Comparison of ENCODE assay signal across 8 cellular contexts in the genomic region with DNA sequence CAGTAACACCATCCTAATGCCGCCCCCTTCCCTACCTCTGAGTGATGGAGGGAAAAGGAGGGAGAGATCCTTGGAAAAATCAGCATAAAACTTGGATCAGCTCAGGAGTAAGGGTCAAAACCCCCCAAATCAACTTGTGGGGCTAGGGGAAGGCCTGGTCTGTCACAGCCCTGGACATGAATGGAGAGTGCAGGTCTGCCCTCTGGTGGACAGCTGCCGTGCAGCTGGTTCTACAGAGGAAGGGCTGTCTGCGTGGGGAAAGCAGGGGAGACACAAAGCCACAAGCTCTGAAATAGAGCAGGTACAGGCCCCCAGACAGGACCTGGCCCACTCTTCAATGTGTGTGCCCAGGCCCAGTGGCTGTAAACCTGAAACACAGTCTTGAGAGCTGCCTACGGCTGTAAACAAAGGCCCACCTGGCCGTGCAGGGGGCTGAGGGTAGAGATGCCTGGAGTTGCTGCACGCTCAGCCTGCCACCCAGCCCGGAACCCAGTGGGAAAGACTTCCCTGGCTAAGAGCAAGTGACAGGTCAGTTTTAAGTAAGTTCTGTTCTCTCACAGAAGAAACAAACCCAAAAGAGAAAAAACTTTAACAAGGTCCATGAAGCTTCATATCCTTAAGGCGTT. TPM values are rescaled to one million over a fixed set of nuclear protein-coding genes. Genes with fewer than 3 reads are reported as not detected.
DNase-seq lines count a peak whose midpoint lies in the region; ATAC-seq and TF ChIP-seq lines count a peak whose summit lies in the region.

No MANE protein-coding gene starts in this region.

- H3K4me1 ChIP-seq in gastroesophageal sphincter (no peaks in the 10 kb centered on the region), trophoblast cell (ENCODE audit: control insufficient read depth in 1 of 2, insufficient read depth in 2 of 2, low read length in 2 of 2) (no peaks in the 10 kb centered on the region)

- no peaks in the 10 kb centered on the region for H3K79me1 ChIP-seq in trophoblast cell (ENCODE audit: low read length)

- H3K4me3 ChIP-seq in gastroesophageal sphincter (no peak overlapping the region), trophoblast cell (ENCODE audit: low read depth, low read length) (no peak overlapping the region)

- H3K79me2 ChIP-seq in trophoblast cell (ENCODE audit: control insufficient read depth, insufficient read depth, low read length, poor library complexity) = no peaks in the 10 kb centered on the region

- H3K9me3 ChIP-seq in gastroesophageal sphincter (no peaks in the 10 kb centered on the region), trophoblast cell (ENCODE audit: insufficient read depth, low read depth, low read length) (no peaks in the 10 kb centered on the region)

- H3K4ac ChIP-seq in trophoblast cell (ENCODE audit: low read depth, low read length) = no peak overlapping the region

- H2AFZ ChIP-seq in trophoblast cell (ENCODE audit: insufficient read depth, low read length, poor library complexity) = no peak overlapping the region

- H3K27me3 ChIP-seq in gastroesophageal sphincter (no peaks in the 10 kb centered on the region), trophoblast cell (ENCODE audit: insufficient read depth, low read length) (no peaks in the 10 kb centered on the region)

- H3K18ac ChIP-seq in trophoblast cell (ENCODE audit: low read length) = no peak overlapping the region

- H3K23ac ChIP-seq in trophoblast cell (ENCODE audit: low read length) = no peak overlapping the region

- DNase-seq in AG09319 (ENCODE audit: extremely low read depth, low read depth) (no peak), GM19240 (ENCODE audit: insufficient read length, low spot score) (peak; percentile 61), RKO (ENCODE audit: low spot score) (peak; percentile 48), trophoblast cell (peak; percentile 43 to 73)
- peak; percentile 34 for DNase-seq in activated T-helper 9 cell treated with anti-CD3 and anti-CD28 coated beads, Interleukin-2, amount 50 U/mL, for 16 hours (ENCODE audit: low read depth)

- no peak overlapping the region for H2BK5ac ChIP-seq in trophoblast cell (ENCODE audit: low read depth, low read length, poor library complexity)

- H3K4me2 ChIP-seq in trophoblast cell (ENCODE audit: low read length) = no peak overlapping the region

- H4K8ac ChIP-seq in trophoblast cell (ENCODE audit: low read depth, low read length) = no peak overlapping the region

- no peak overlapping the region for H2BK120ac ChIP-seq in trophoblast cell (ENCODE audit: insufficient read depth, low read length, poor library complexity)

- H3K9ac ChIP-seq in trophoblast cell (ENCODE audit: low read length) = no peak overlapping the region

- H4K12ac ChIP-seq in trophoblast cell (ENCODE audit: low read depth, low read length) = no peak overlapping the region

- TF ChIP-seq EP300 in gastroesophageal sphincter (IDR thresholded peaks at IDR 0.05) = no peak

- no peak overlapping the region for H3K27ac ChIP-seq in gastroesophageal sphincter
- H3K27ac ChIP-seq in trophoblast cell (ENCODE audit: low read depth, low read length) = no peak overlapping the region

- H3K14ac ChIP-seq in trophoblast cell (ENCODE audit: low read length) = no peak overlapping the region

- H2AK5ac ChIP-seq in trophoblast cell (ENCODE audit: low read length) = no peak overlapping the region

- peaks cover 0 to 100% of the 10 kb centered on the region in 2 donors for H3K36me3 ChIP-seq in gastroesophageal sphincter
- peaks cover 69 to 80% of the 10 kb centered on the region in 2 experiments for H3K36me3 ChIP-seq in trophoblast cell (ENCODE audit: control insufficient read depth in 1 of 2, insufficient read depth in 2 of 2, low read length in 2 of 2)

- H2BK12ac ChIP-seq in trophoblast cell (ENCODE audit: low read length) = no peak overlapping the region

- TF ChIP-seq CTCF in AG09319 (IDR thresholded peaks at IDR 0.05; ENCODE audit: low read depth, low read length) (peak; percentile 94), gastroesophageal sphincter (IDR thresholded peaks at IDR 0.05) (peak in 3 of 4 experiments; percentile 67 to 83 (median 68))

- peak; percentile 59 for ATAC-seq in gastroesophageal sphincter
- ATAC-seq in HG02973 (IDR thresholded peaks at IDR 0.05; ENCODE audit: unreplicated experiment) = no peak
- ATAC-seq in GM18520 (IDR thresholded peaks at IDR 0.05; ENCODE audit: unreplicated experiment) = no peak

- TF ChIP-seq POLR2A in gastroesophageal sphincter (IDR thresholded peaks at IDR 0.05) = no peak

- 56 to 67% methylated on average over 6 to 7 of the region's 8 CpGs for WGBS in gastroesophageal sphincter (ENCODE audit: low coverage in 1 of 2), 2 donors
- no CpG with 5 or more reads among the region's 8 CpGs for WGBS in trophoblast cell (ENCODE audit: extremely low coverage, insufficient coverage, insufficient read length)

- no peak overlapping the region for H4K91ac ChIP-seq in trophoblast cell (ENCODE audit: low read depth, low read length)

RNA-seq across cellular contexts. Expression of a gene that starts 16.4 kb away (rescaled TPM):
- total RNA-seq in gastroesophageal sphincter = 100 to 1,000 TPM in 1 of 4 donors, 10 to 100 TPM in 3; 62.8 to 108 (median 82.5) TPM
- polyA plus RNA-seq in trophoblast cell (2013) = 68.1 and 72.0 TPM in 2 replicates
